Comparison of ENCODE assay signal across 1 cellular context in the genomic region with DNA sequence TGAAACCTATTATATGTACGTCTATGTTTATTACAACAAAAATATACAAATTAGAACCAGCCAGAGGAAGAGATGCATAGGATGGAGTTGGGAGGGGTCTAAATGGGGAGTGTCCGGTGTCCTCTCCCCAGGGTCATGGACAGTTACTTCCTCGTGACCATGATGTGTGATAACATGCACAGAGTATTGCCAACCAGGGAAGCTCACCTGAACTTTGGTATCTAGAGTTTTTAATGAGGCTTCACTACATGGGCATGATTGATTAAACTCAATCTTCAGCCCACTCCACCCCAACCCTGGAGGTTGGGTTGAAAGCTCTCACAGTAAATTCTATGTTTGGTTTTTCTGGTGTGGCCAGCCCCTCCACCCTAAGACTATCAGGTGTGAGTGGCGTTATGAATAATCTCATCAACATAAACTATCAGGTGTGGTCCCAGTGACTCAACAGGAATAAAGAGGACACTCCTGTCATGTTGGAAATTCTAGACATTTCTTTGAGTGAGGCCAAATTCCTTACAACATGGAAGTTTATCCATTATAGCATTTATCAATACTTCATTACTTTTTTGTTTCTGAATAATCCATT.
TF ChIP-seq lines count a peak whose summit lies in the region.

No MANE protein-coding gene starts in this region.

TF ChIP-seq in H1, 55 proteins besides CTCF, POLR2A, EP300 and RAD21:
- no peak for TF ChIP-seq EZH2 (IDR thresholded peaks at IDR 0.05; ENCODE audit: low read depth, low read length, severe bottlenecking)
- no peak for TF ChIP-seq KDM5A (IDR thresholded peaks at IDR 0.05; ENCODE audit: low read length)
- no peak for TF ChIP-seq BCL11A (IDR thresholded peaks at IDR 0.05; ENCODE audit: low read depth in 2 of 2, low read length in 2 of 2)
- TF ChIP-seq NRF1 (IDR thresholded peaks at IDR 0.05; ENCODE audit: low read depth, low read length): no peak
- no peak for TF ChIP-seq SRF (IDR thresholded peaks at IDR 0.05; ENCODE audit: low read depth, low read length)
- no peak for TF ChIP-seq TBP (IDR thresholded peaks at IDR 0.05; ENCODE audit: low read depth, low read length)
- no peak for TF ChIP-seq POLR2AphosphoS5 (IDR thresholded peaks at IDR 0.05; ENCODE audit: low read depth, low read length)
- TF ChIP-seq CHD2 (IDR thresholded peaks at IDR 0.05; ENCODE audit: low read length): no peak
- no peak for TF ChIP-seq RBBP5 (IDR thresholded peaks at IDR 0.05; ENCODE audit: borderline replicate concordance, low read depth, low read length)
- TF ChIP-seq RNF2 (IDR thresholded peaks at IDR 0.05; ENCODE audit: borderline replicate concordance, low read depth, low read length, missing control alignments, poor library complexity, severe bottlenecking): no peak
- TF ChIP-seq SAP30 (IDR thresholded peaks at IDR 0.05; ENCODE audit: insufficient read depth, insufficient replicate concordance, low read length): no peak
